Comparison of ENCODE assay signal across 13 cellular contexts in the genomic region with DNA sequence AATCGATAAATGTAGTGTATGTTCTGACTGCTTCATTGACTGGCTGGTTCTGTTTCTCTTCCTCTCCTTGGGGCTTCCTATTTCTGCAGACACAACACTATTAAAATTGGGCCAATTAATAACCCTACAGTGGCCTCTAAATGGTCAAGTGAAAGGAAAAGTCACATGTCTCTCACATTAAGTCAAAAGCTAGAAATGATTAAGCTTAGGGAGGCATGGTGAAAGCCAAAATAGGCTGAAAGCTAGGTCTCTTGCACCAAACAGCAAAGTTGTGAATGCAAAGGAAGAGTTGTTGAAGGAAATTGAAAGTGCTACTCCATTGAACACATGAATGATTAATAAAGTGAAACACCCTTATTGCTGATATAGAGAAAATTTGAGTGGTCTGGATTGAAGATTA.
DNase-seq lines count a peak whose midpoint lies in the region; ATAC-seq lines count a peak whose summit lies in the region.
"Had no signal": no experiment of that assay in that cellular context is flagged by ENCODE, and none has a peak within 500 bp of the region (broad histone marks: within the 10 kb centered on the region; RNA-seq: fewer than 3 reads in every experiment).

No MANE protein-coding gene starts in this region.

- H3K9me3 Mint-ChIP-seq in activated naive CD8-positive, alpha-beta T cell treated with anti-CD3 and anti-CD28 coated beads, Interleukin-2, amount 50 U/mL, for 24 hours = no peaks in the 10 kb centered on the region

- DNase-seq in activated naive CD8-positive, alpha-beta T cell treated with anti-CD3 and anti-CD28 coated beads, Interleukin-2, amount 50 U/mL, for 24 hours = no peak
- DNase-seq in NCI-H2171 treated with DMSO at 0.1 percent for 48 hours (lab: John Stamatoyannopoulos, UW) (no peak), NOMO-1 treated with DMSO at 0.1 percent for 48 hours (lab: John Stamatoyannopoulos, UW; ENCODE audit: unreplicated experiment) (no peak), kidney glomerular epithelial cell (lab: John Stamatoyannopoulos, UW) (no peak)
- no peak for DNase-seq in activated CD4-positive, CD25-positive, alpha-beta regulatory T cell treated with anti-CD3 and anti-CD28 coated beads, Interleukin-2, amount 50 U/mL, for 72 hours
- DNase-seq: activated CD4-positive, alpha-beta T cell treated with anti-CD3 and anti-CD28 coated beads, Interleukin-2, amount 50 U/mL, for 48 hours; activated naive CD8-positive, alpha-beta T cell treated with anti-CD3 and anti-CD28 coated beads, Interleukin-2, amount 10 ng/mL, durations not matched to agents 7 days and 5 days; MG63; T-helper 2 cell had no signal

- no peaks in the 10 kb centered on the region for H3K27me3 Mint-ChIP-seq in activated naive CD8-positive, alpha-beta T cell treated with anti-CD3 and anti-CD28 coated beads, Interleukin-2, amount 50 U/mL, for 24 hours
- H3K27me3 Mint-ChIP-seq: activated naive CD8-positive, alpha-beta T cell treated with anti-CD3 and anti-CD28 coated beads, Interleukin-2, amount 10 ng/mL, durations not matched to agents 7 days and 5 days had no signal

- peaks cover 28% of the 10 kb centered on the region for H3K36me3 Mint-ChIP-seq in activated naive CD8-positive, alpha-beta T cell treated with anti-CD3 and anti-CD28 coated beads, Interleukin-2, amount 50 U/mL, for 24 hours (ENCODE audit: low read depth)

- peak; percentile 96 for ATAC-seq in GM18508 (IDR thresholded peaks at IDR 0.05; ENCODE audit: insufficient read depth, unreplicated experiment)
- ATAC-seq in GM21381 (IDR thresholded peaks at IDR 0.05; ENCODE audit: unreplicated experiment) = peak; percentile 91
- ATAC-seq in HG03060 (IDR thresholded peaks at IDR 0.05; ENCODE audit: low read depth, unreplicated experiment) = peak; percentile 81
- no peak for ATAC-seq in activated naive CD8-positive, alpha-beta T cell treated with anti-CD3 and anti-CD28 coated beads, Interleukin-2, amount 50 U/mL, for 24 hours

- peak overlapping the region; percentile 25 for H3K27ac Mint-ChIP-seq in activated naive CD8-positive, alpha-beta T cell treated with anti-CD3 and anti-CD28 coated beads, Interleukin-2, amount 50 U/mL, for 24 hours
- H3K27ac Mint-ChIP-seq: activated naive CD8-positive, alpha-beta T cell treated with anti-CD3 and anti-CD28 coated beads, Interleukin-2, amount 10 ng/mL, durations not matched to agents 7 days and 5 days had no signal

- H3K4me1 Mint-ChIP-seq in activated naive CD8-positive, alpha-beta T cell treated with anti-CD3 and anti-CD28 coated beads, Interleukin-2, amount 50 U/mL, for 24 hours = peaks cover 8% of the 10 kb centered on the region
- H3K4me1 Mint-ChIP-seq: neural crest cell had no signal

- H3K4me3 Mint-ChIP-seq in activated naive CD8-positive, alpha-beta T cell treated with anti-CD3 and anti-CD28 coated beads, Interleukin-2, amount 50 U/mL, for 24 hours = no peak overlapping the region
- H3K4me3 Mint-ChIP-seq: activated naive CD8-positive, alpha-beta T cell treated with anti-CD3 and anti-CD28 coated beads, Interleukin-2, amount 10 ng/mL, durations not matched to agents 7 days and 5 days; neural crest cell had no signal
